Comparison of ENCODE assay signal across 9 cellular contexts in the genomic region with DNA sequence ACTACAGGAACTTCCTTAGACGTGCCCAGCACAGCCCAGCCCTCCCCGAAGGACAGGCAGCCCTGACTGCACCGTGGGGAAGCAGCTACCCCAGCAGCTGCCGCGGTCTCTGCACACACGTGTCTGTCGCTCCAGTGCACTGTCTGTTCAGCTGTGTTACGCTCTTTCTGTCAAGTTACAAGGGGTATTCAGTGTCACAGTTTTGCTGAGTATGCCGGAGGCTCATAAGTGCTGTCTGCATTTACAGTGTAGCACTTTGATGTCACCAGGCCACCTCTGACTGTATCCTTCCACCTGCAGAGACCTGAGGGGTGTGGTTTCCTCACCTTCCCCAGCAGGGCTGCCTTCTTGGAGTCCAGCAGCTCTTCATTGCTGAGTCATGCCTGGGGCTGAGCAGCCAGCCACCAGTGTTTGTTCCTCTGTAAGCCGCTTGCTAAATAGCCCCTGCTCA.
DNase-seq lines count a peak whose midpoint lies in the region; ATAC-seq and TF ChIP-seq lines count a peak whose summit lies in the region.
"Had no signal": no experiment of that assay in that cellular context is flagged by ENCODE, and none has a peak within 500 bp of the region (broad histone marks: within the 10 kb centered on the region; RNA-seq: fewer than 3 reads in every experiment).

No MANE protein-coding gene starts in this region.

- H3K27ac ChIP-seq in mesendoderm (ENCODE audit: low read depth, low read length): no peak overlapping the region
- no peak overlapping the region for H3K27ac ChIP-seq in right cardiac atrium (ENCODE audit: low read length)
- H3K27ac ChIP-seq: thoracic aorta had no signal

- no peaks in the 10 kb centered on the region for H3K27me3 Mint-ChIP-seq in activated B cell treated with CpG ODN at 0.5 μM for 24 hours

- H2BK5ac ChIP-seq in mesendoderm (ENCODE audit: low read length): peak overlapping the region; percentile 25

- POLR2A ChIA-PET in activated B cell treated with CpG ODN at 0.5 μM for 24 hours (lab: Charles Lee): interaction anchor here (1.0 to 4.5 kb wide), 4 partner anchors 14 to 127 kb away, joined by 3 to 103 read pairs (median 6); a partner anchor contains a TSS

- H3K4me3 ChIP-seq in GM06990 (replicated peaks; ENCODE audit: low read depth, low read length): no peak overlapping the region
- no peak overlapping the region for H3K4me3 ChIP-seq in mesendoderm (ENCODE audit: low read length)
- no peak overlapping the region for H3K4me3 ChIP-seq in right cardiac atrium (ENCODE audit: low read length)
- H3K4me3 ChIP-seq: thoracic aorta had no signal

- H3K4me1 Mint-ChIP-seq in activated B cell treated with CpG ODN at 0.5 μM for 24 hours: peaks cover 49% of the 10 kb centered on the region

- no CpG with 5 or more reads among the region's 10 CpGs for WGBS in mesendoderm (ENCODE audit: extremely low coverage, insufficient coverage, low lambda C conversion rate)
- 77% methylated on average over 10 of the region's 10 CpGs for WGBS in right cardiac atrium

- peaks cover 63% of the 10 kb centered on the region for H3K36me3 Mint-ChIP-seq in activated B cell treated with CpG ODN at 0.5 μM for 24 hours (ENCODE audit: low read depth)

- H3K9me3 ChIP-seq in right cardiac atrium (ENCODE audit: control insufficient read depth, low read length): no peaks in the 10 kb centered on the region
- H3K9me3 ChIP-seq: thoracic aorta had no signal

- H2AK5ac ChIP-seq in mesendoderm (ENCODE audit: low read length): no peak overlapping the region

- no peak overlapping the region for H4K8ac ChIP-seq in mesendoderm (ENCODE audit: low read depth, low read length)

- peaks cover 14% of the 10 kb centered on the region for H3K79me1 ChIP-seq in mesendoderm (ENCODE audit: low read length)

- H3K4me2 ChIP-seq in mesendoderm (ENCODE audit: low read length): no peak overlapping the region

- peak; percentile 80 for DNase-seq in GM06990 (ENCODE audit: extremely low read depth, insufficient read length)
- DNase-seq in activated B cell treated with CpG ODN at 0.5 μM for 24 hours: peak; percentile 65
- DNase-seq in mesendoderm: peak; percentile 87
- DNase-seq in right cardiac atrium: no peak
- DNase-seq in NCI-H2227 (lab: John Stamatoyannopoulos, UW; ENCODE audit: unreplicated experiment): no peak
- no peak for DNase-seq in NCI-H1694 (lab: John Stamatoyannopoulos, UW)

- no peaks in the 10 kb centered on the region for H3K9me3 Mint-ChIP-seq in activated B cell treated with CpG ODN at 0.5 μM for 24 hours

- peaks cover 3% of the 10 kb centered on the region for H3K4me1 ChIP-seq in mesendoderm (ENCODE audit: control insufficient read depth, low read depth, low read length)
- no peaks in the 10 kb centered on the region for H3K4me1 ChIP-seq in right cardiac atrium (ENCODE audit: control insufficient read depth, insufficient read depth, low read length)

- peak overlapping the region; percentile 60 for H3K4me3 Mint-ChIP-seq in activated B cell treated with CpG ODN at 0.5 μM for 24 hours

- intact Hi-C loops in activated B cell treated with CpG ODN at 0.5 μM for 24 hours (cut with micrococcal nuclease) (loop anchor here (1.0 kb wide), 2 partner anchors 14 to 72 kb away; no protein-coding TSS in a partner anchor), right cardiac atrium (cut with DNase I) (no loop called here)

- no peak overlapping the region for H4K5ac ChIP-seq in mesendoderm (ENCODE audit: low read length)

- no peak overlapping the region for H3K18ac ChIP-seq in mesendoderm (ENCODE audit: low read length)

- no peak overlapping the region for H3K9ac ChIP-seq in mesendoderm (ENCODE audit: low read length)

- no peak overlapping the region for H3K4ac ChIP-seq in mesendoderm (ENCODE audit: low read depth, low read length)

- H3K27me3 ChIP-seq in GM06990 (replicated peaks; ENCODE audit: control insufficient read depth, insufficient read depth, low read length) (no peaks in the 10 kb centered on the region), mesendoderm (ENCODE audit: insufficient read depth, low read length, poor library complexity) (no peaks in the 10 kb centered on the region), right cardiac atrium (ENCODE audit: control insufficient read depth, insufficient read depth) (no peaks in the 10 kb centered on the region)

- peak overlapping the region; percentile 91 for H3K27ac Mint-ChIP-seq in activated B cell treated with CpG ODN at 0.5 μM for 24 hours

- H2BK15ac ChIP-seq in mesendoderm (replicated peaks; ENCODE audit: low read depth): no peak overlapping the region

- no peak overlapping the region for H2BK120ac ChIP-seq in mesendoderm (ENCODE audit: low read depth, low read length)

- H3K56ac ChIP-seq in mesendoderm (ENCODE audit: low read length): peak overlapping the region; percentile 39

- H3K79me2 ChIP-seq in mesendoderm (ENCODE audit: control insufficient read depth, insufficient read depth, low read length): peaks cover 1% of the 10 kb centered on the region

- H3K23ac ChIP-seq in mesendoderm (ENCODE audit: low read length): no peak overlapping the region

- CTCF ChIA-PET in activated B cell treated with CpG ODN at 0.5 μM for 24 hours (lab: Charles Lee): interaction anchor here (0.9 to 1.3 kb wide), 2 partner anchors 63 to 72 kb away, joined by 3 to 6 read pairs; no protein-coding TSS in a partner anchor

- peaks cover 15% of the 10 kb centered on the region for H3K36me3 ChIP-seq in GM06990 (ENCODE audit: control insufficient read depth, insufficient read depth, low read length)
- H3K36me3 ChIP-seq in mesendoderm (ENCODE audit: control insufficient read depth, insufficient read depth, low read length): peaks cover 2% of the 10 kb centered on the region

- TF ChIP-seq CTCF in GM06990 (IDR thresholded peaks at IDR 0.05; ENCODE audit: insufficient read depth, low read length, poor library complexity, severe bottlenecking): no peak
- TF ChIP-seq CTCF in activated B cell treated with CpG ODN at 0.5 μM for 24 hours (IDR thresholded peaks at IDR 0.05): no peak

- peak; percentile 67 for ATAC-seq in GM19463 (IDR thresholded peaks at IDR 0.05; ENCODE audit: unreplicated experiment)
- ATAC-seq in HG03521 (IDR thresholded peaks at IDR 0.05; ENCODE audit: unreplicated experiment): peak; percentile 70
- peak; percentile 95 for ATAC-seq in activated B cell treated with CpG ODN at 0.5 μM for 24 hours (ENCODE audit: low read depth)
- no peak for ATAC-seq in right cardiac atrium

Comparison
In these comparisons a context has a peak if more than half of its experiments do, and no peak if none do; other contexts are left out.
1. DNase-seq: peak in GM06990 (single experiment), activated B cell treated with CpG ODN at 0.5 μM for 24 hours (single experiment) and mesendoderm (single experiment); none in right cardiac atrium (0 of 3), NCI-H2227 (single experiment) and NCI-H1694 (single experiment).
2. ATAC-seq: peak in GM19463 (single experiment), HG03521 (single experiment) and activated B cell treated with CpG ODN at 0.5 μM for 24 hours (single experiment); none in right cardiac atrium (0 of 2).